Comparison of ENCODE assay signal across 22 cellular contexts in genomic region chr15:66741646-66742045, GRCh38. TPM values are rescaled to one million over a fixed set of nuclear protein-coding genes. Genes with fewer than 3 reads are reported as not detected.
DNase-seq lines count a peak whose midpoint lies in the region; ATAC-seq and TF ChIP-seq lines count a peak whose summit lies in the region.
"Had no signal": no experiment of that assay in that cellular context is flagged by ENCODE, and none has a peak within 500 bp of the region (broad histone marks: within the 10 kb centered on the region; RNA-seq: fewer than 3 reads in every experiment).

No MANE protein-coding gene starts in this region.

- POLR2A ChIA-PET in activated CD4-positive, alpha-beta memory T cell treated with anti-CD3 and anti-CD28 coated beads, Interleukin-2, amount 10 ng/mL, durations not matched to agents 7 days and 5 days (lab: Charles Lee) = interaction anchor here (0.6 kb wide), 1 partner anchor 991 kb away, joined by 4 read pairs; no protein-coding TSS in a partner anchor

- ATAC-seq in left cardiac atrium (no peak), Right ventricle myocardium superior (ENCODE audit: poor library complexity) (no peak)
- ATAC-seq in activated CD4-positive, CD25-positive, alpha-beta regulatory T cell treated with anti-CD3 and anti-CD28 coated beads, Interleukin-2, amount 50 U/mL, for 24 hours = no peak

- TF ChIP-seq CTCF in chondrocyte (IDR thresholded peaks at IDR 0.05) = no peak
- no peak for TF ChIP-seq CTCF in nephron progenitor cell (IDR thresholded peaks at IDR 0.05)

- no peaks in the 10 kb centered on the region for H3K27me3 Mint-ChIP-seq in chondrocyte (ENCODE audit: low read depth)
- peaks cover 3% of the 10 kb centered on the region for H3K27me3 Mint-ChIP-seq in nephron progenitor cell (ENCODE audit: low read depth, poor library complexity)
- H3K27me3 Mint-ChIP-seq in activated CD4-positive, alpha-beta memory T cell treated with anti-CD3 and anti-CD28 coated beads, Interleukin-2, amount 10 ng/mL, durations not matched to agents 7 days and 5 days = peaks cover 3% of the 10 kb centered on the region
- H3K27me3 Mint-ChIP-seq: CD4-positive, alpha-beta memory T cell had no signal

- intact Hi-C loops in left cardiac atrium (cut with DNase I) (no loop called here), Right ventricle myocardium superior (cut with DNase I) (no loop called here)

- H3K4me3 Mint-ChIP-seq in chondrocyte (ENCODE audit: unreplicated experiment) = no peak overlapping the region
- H3K4me3 Mint-ChIP-seq in nephron progenitor cell = no peak overlapping the region
- H3K4me3 Mint-ChIP-seq in activated CD4-positive, alpha-beta memory T cell treated with anti-CD3 and anti-CD28 coated beads, Interleukin-2, amount 10 ng/mL, durations not matched to agents 7 days and 5 days = no peak overlapping the region
- H3K4me3 Mint-ChIP-seq: CD4-positive, alpha-beta memory T cell had no signal

- H3K36me3 Mint-ChIP-seq in chondrocyte (ENCODE audit: low read depth) (no peaks in the 10 kb centered on the region), nephron progenitor cell (ENCODE audit: low read depth) (peaks cover 5% of the 10 kb centered on the region)
- no peaks in the 10 kb centered on the region for H3K36me3 Mint-ChIP-seq in activated CD4-positive, alpha-beta memory T cell treated with anti-CD3 and anti-CD28 coated beads, Interleukin-2, amount 10 ng/mL, durations not matched to agents 7 days and 5 days (ENCODE audit: low read depth)
- H3K36me3 Mint-ChIP-seq: CD4-positive, alpha-beta memory T cell had no signal

- CTCF ChIA-PET in activated CD4-positive, alpha-beta memory T cell treated with anti-CD3 and anti-CD28 coated beads, Interleukin-2, amount 10 ng/mL, durations not matched to agents 7 days and 5 days (lab: Charles Lee) = no interaction called here

- H3K4me1 Mint-ChIP-seq in chondrocyte (ENCODE audit: low read depth) = peaks cover 8% of the 10 kb centered on the region
- H3K4me1 Mint-ChIP-seq in nephron progenitor cell = peaks cover 82% of the 10 kb centered on the region
- no peaks in the 10 kb centered on the region for H3K4me1 Mint-ChIP-seq in activated CD4-positive, alpha-beta memory T cell treated with anti-CD3 and anti-CD28 coated beads, Interleukin-2, amount 10 ng/mL, durations not matched to agents 7 days and 5 days

- H3K9me3 Mint-ChIP-seq in chondrocyte (ENCODE audit: low read depth) (no peaks in the 10 kb centered on the region), nephron progenitor cell (no peaks in the 10 kb centered on the region)
- H3K9me3 Mint-ChIP-seq in activated CD4-positive, alpha-beta memory T cell treated with anti-CD3 and anti-CD28 coated beads, Interleukin-2, amount 10 ng/mL, durations not matched to agents 7 days and 5 days = no peaks in the 10 kb centered on the region
- H3K9me3 Mint-ChIP-seq: CD4-positive, alpha-beta memory T cell had no signal

- H3K27ac Mint-ChIP-seq in chondrocyte (ENCODE audit: unreplicated experiment) = no peak overlapping the region
- H3K27ac Mint-ChIP-seq in nephron progenitor cell = peak overlapping the region; percentile 74
- no peak overlapping the region for H3K27ac Mint-ChIP-seq in activated CD4-positive, alpha-beta memory T cell treated with anti-CD3 and anti-CD28 coated beads, Interleukin-2, amount 10 ng/mL, durations not matched to agents 7 days and 5 days
- H3K27ac Mint-ChIP-seq: CD4-positive, alpha-beta memory T cell had no signal

- DNase-seq in left cardiac atrium (peak; percentile 13), Right ventricle myocardium superior (no peak), chondrocyte (ENCODE audit: low spot score) (peak; percentile 54), nephron progenitor cell (no peak), GM19238 (ENCODE audit: insufficient read length, low spot score) (no peak)
- DNase-seq in activated CD4-positive, alpha-beta memory T cell treated with anti-CD3 and anti-CD28 coated beads, Interleukin-2, amount 10 ng/mL, durations not matched to agents 7 days and 5 days = no peak
- DNase-seq in activated naive CD4-positive, alpha-beta T cell treated with Interleukin-2 at 50 U/mL for 16 hours = no peak
- DNase-seq: 8988T; BE2C; CD4-positive, alpha-beta memory T cell; DMS153; GDM1; GOT3; Kasumi-1; MG63; NCI-H1048; NCI-H1436; NCI-H1930; NCI-H345; NCI-H524 treated with DMSO at 0.1 percent for 48 hours; PC-9 had no signal

RNA-seq across cellular contexts. Expression of gene SMAD6, which starts 39.6 kb away (rescaled TPM):
- 10 to 100 TPM; 13.5 to 51.5 TPM for total RNA-seq in left cardiac atrium
- 14.1 TPM for total RNA-seq in Right ventricle myocardium superior
- total RNA-seq in chondrocyte = 5.2 to 29.0 TPM (median 6.6 TPM) in 3 replicates
- total RNA-seq in activated CD4-positive, alpha-beta memory T cell treated with anti-CD3 and anti-CD28 coated beads, Interleukin-2, amount 10 ng/mL, durations not matched to agents 7 days and 5 days = under 1 TPM; 0.53 to 0.58 TPM

Comparison
In these comparisons a context has a peak if more than half of its experiments do, and no peak if none do; other contexts are left out.
1. DNase-seq: peak in left cardiac atrium (single experiment) and chondrocyte (single experiment); none in Right ventricle myocardium superior (single experiment), nephron progenitor cell (single experiment), activated CD4-positive, alpha-beta memory T cell treated with anti-CD3 and anti-CD28 coated beads, Interleukin-2, amount 10 ng/mL, durations not matched to agents 7 days and 5 days (single experiment), GM19238 (single experiment) and activated naive CD4-positive, alpha-beta T cell treated with Interleukin-2 at 50 U/mL for 16 hours (single experiment).